In genomic region chr6:69994251-69994650, GRCh38 we compare ENCODE assay signal across 1 cellular context.
TF ChIP-seq lines count a peak whose summit lies in the region.

No MANE protein-coding gene starts in this region.

TF ChIP-seq in SK-N-SH treated with all-trans-retinoic acid at 6 μM for 48 hours, 23 proteins besides CTCF, POLR2A, EP300 and RAD21 (continued from another document):
- TF ChIP-seq, protein P1, sequence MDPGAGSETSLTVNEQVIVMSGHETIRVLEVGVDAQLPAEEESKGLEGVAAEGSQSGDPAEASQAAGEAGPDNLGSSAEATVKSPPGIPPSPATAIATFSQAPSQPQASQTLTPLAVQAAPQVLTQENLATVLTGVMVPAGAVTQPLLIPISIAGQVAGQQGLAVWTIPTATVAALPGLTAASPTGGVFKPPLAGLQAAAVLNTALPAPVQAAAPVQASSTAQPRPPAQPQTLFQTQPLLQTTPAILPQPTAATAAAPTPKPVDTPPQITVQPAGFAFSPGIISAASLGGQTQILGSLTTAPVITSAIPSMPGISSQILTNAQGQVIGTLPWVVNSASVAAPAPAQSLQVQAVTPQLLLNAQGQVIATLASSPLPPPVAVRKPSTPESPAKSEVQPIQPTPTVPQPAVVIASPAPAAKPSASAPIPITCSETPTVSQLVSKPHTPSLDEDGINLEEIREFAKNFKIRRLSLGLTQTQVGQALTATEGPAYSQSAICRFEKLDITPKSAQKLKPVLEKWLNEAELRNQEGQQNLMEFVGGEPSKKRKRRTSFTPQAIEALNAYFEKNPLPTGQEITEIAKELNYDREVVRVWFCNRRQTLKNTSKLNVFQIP (CRISPR knock-in tag; IDR thresholded peaks at IDR 0.05; ENCODE audit: borderline replicate concordance, low read depth): no peak
- TF ChIP-seq RARB (CRISPR knock-in tag; IDR thresholded peaks at IDR 0.05): no peak
- no peak for TF ChIP-seq ESRRG (CRISPR knock-in tag; IDR thresholded peaks at IDR 0.05)
- no peak for TF ChIP-seq SNAI2 (CRISPR knock-in tag; IDR thresholded peaks at IDR 0.05)
- TF ChIP-seq ZFP3 (CRISPR knock-in tag; IDR thresholded peaks at IDR 0.05): no peak
- TF ChIP-seq ZNF8 (CRISPR knock-in tag; IDR thresholded peaks at IDR 0.05): no peak
